ENCODE assay signal across 1 cellular context in genomic region chr17:17388657-17389496, GRCh38.
TF ChIP-seq lines count a peak whose summit lies in the region.

No MANE protein-coding gene starts in this region.

TF ChIP-seq in HCT116, 20 proteins besides CTCF, POLR2A, EP300 and RAD21 (continued from another document):
- TF ChIP-seq EZH2 (IDR thresholded peaks at IDR 0.05) (no peak), EZH2phosphoT487 (IDR thresholded peaks at IDR 0.05; ENCODE audit: borderline replicate concordance) (no peak), ZNF274 (IDR thresholded peaks at IDR 0.05; ENCODE audit: low read depth, low read length) (no peak), SP1 (IDR thresholded peaks at IDR 0.05; ENCODE audit: low read depth) (no peak), JUND (IDR thresholded peaks at IDR 0.05) (no peak), ZFX (IDR thresholded peaks at IDR 0.05) (no peak), ZBTB33 (IDR thresholded peaks at IDR 0.05; ENCODE audit: extremely low read depth, insufficient replicate concordance, low read length) (no peak), CBX3 (IDR thresholded peaks at IDR 0.05; ENCODE audit: low read depth) (no peak), TCF7L2 (IDR thresholded peaks at IDR 0.05; ENCODE audit: borderline replicate concordance, extremely low read depth, insufficient read depth, insufficient read length) (no peak), CEBPB (IDR thresholded peaks at IDR 0.05; ENCODE audit: low read depth) (no peak), POLR2AphosphoS5 (IDR thresholded peaks at IDR 0.05; ENCODE audit: low read depth, low read length) (no peak), YY1 (IDR thresholded peaks at IDR 0.05; ENCODE audit: extremely low read depth, insufficient replicate concordance, low read depth, low read length) (no peak), SRF (IDR thresholded peaks at IDR 0.05; ENCODE audit: low read depth) (no peak), EGR1 (IDR thresholded peaks at IDR 0.05; ENCODE audit: low read depth) (no peak)
- TF ChIP-seq, protein P1, sequence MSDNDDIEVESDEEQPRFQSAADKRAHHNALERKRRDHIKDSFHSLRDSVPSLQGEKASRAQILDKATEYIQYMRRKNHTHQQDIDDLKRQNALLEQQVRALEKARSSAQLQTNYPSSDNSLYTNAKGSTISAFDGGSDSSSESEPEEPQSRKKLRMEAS (IDR thresholded peaks at IDR 0.05), result no peak
- TF ChIP-seq, protein P2, sequence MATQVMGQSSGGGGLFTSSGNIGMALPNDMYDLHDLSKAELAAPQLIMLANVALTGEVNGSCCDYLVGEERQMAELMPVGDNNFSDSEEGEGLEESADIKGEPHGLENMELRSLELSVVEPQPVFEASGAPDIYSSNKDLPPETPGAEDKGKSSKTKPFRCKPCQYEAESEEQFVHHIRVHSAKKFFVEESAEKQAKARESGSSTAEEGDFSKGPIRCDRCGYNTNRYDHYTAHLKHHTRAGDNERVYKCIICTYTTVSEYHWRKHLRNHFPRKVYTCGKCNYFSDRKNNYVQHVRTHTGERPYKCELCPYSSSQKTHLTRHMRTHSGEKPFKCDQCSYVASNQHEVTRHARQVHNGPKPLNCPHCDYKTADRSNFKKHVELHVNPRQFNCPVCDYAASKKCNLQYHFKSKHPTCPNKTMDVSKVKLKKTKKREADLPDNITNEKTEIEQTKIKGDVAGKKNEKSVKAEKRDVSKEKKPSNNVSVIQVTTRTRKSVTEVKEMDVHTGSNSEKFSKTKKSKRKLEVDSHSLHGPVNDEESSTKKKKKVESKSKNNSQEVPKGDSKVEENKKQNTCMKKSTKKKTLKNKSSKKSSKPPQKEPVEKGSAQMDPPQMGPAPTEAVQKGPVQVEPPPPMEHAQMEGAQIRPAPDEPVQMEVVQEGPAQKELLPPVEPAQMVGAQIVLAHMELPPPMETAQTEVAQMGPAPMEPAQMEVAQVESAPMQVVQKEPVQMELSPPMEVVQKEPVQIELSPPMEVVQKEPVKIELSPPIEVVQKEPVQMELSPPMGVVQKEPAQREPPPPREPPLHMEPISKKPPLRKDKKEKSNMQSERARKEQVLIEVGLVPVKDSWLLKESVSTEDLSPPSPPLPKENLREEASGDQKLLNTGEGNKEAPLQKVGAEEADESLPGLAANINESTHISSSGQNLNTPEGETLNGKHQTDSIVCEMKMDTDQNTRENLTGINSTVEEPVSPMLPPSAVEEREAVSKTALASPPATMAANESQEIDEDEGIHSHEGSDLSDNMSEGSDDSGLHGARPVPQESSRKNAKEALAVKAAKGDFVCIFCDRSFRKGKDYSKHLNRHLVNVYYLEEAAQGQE (IDR thresholded peaks at IDR 0.05; ENCODE audit: low read depth), result no peak
